In the genomic region with DNA sequence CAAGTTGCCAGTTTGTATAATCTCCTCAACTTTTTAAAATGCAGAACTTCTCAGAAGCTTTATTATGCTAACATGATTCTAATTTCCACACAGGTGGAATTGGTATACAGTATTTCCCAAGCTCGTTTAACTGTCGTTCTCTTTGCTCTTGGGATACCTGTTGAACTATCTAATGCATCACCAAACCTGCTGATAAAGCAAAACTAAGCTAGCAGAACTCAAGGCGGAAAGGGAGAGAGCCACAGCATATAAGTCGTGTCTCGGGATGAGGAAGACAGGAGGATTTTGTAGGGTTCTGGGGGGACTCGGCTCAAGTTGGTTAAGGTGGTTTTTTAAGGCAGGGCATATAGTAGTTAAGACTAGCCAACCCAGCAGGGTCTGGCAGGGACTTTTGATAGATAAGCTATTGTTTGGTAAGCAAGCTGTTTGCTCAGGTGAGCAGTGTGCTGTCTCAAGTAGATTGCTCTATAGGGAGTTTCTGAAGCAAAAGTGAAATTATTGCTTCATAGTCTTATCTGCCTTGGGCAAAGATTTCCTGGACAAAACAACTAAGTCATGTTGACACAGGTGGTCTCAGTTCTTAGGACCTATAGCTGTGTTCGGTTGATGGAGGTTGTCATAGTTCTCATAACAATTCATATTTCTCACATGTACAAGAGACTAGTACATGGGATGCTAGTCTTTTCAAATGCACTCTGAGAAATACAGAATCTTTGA, we compare ENCODE assay signal across 23 cellular contexts. TPM values are rescaled to one million over a fixed set of nuclear protein-coding genes. Genes with fewer than 3 reads are reported as not detected.
"Had no signal": no experiment of that assay in that cellular context is flagged by ENCODE, and none has a peak within 500 bp of the region (broad histone marks: within the 10 kb centered on the region; RNA-seq: fewer than 3 reads in every experiment).

No MANE protein-coding gene starts in this region.

- H3K27ac Mint-ChIP-seq: activated CD4-positive, alpha-beta memory T cell treated with anti-CD3 and anti-CD28 coated beads, Interleukin-2, amount 10 ng/mL, durations not matched to agents 7 days and 5 days; activated CD4-positive, alpha-beta T cell treated with anti-CD3 and anti-CD28 coated beads for 36 hours; activated naive CD8-positive, alpha-beta T cell; naive B cell; neural progenitor cell; T-cell had no signal

- H3K27ac ChIP-seq: coronary artery, gastrocnemius medialis, heart left ventricle, neural progenitor cell, ovary, sigmoid colon, spleen, stomach, testis, upper lobe of left lung, WERI-Rb-1 had no signal

- H3K4me3 ChIP-seq: coronary artery, gastrocnemius medialis, heart left ventricle, neural progenitor cell, ovary, sigmoid colon, spleen, stomach, testis, upper lobe of left lung had no signal

- H3K27me3 Mint-ChIP-seq: activated CD4-positive, alpha-beta memory T cell treated with anti-CD3 and anti-CD28 coated beads, Interleukin-2, amount 10 ng/mL, durations not matched to agents 7 days and 5 days; activated CD4-positive, alpha-beta T cell treated with anti-CD3 and anti-CD28 coated beads for 36 hours; activated naive CD8-positive, alpha-beta T cell; T-cell had no signal

- H3K9me3 ChIP-seq: gastrocnemius medialis, heart left ventricle, ovary, sigmoid colon, spleen, stomach, testis, upper lobe of left lung had no signal

- H3K4me1 ChIP-seq: gastrocnemius medialis, stomach, testis had no signal

- ATAC-seq: activated CD4-positive, alpha-beta T cell treated with anti-CD3 and anti-CD28 coated beads for 36 hours; activated T-cell treated with anti-CD3 and anti-CD28 coated beads, Interleukin-2, amount 50 U/mL, for 4 hours; gastrocnemius medialis; heart left ventricle; left lobe of liver; T-cell had no signal

- H3K4me2 ChIP-seq: neural progenitor cell had no signal

- H3K4me3 Mint-ChIP-seq: activated CD4-positive, alpha-beta memory T cell treated with anti-CD3 and anti-CD28 coated beads, Interleukin-2, amount 10 ng/mL, durations not matched to agents 7 days and 5 days; activated CD4-positive, alpha-beta T cell treated with anti-CD3 and anti-CD28 coated beads for 36 hours; activated naive CD8-positive, alpha-beta T cell; activated T-cell treated with anti-CD3 and anti-CD28 coated beads, Interleukin-2, amount 50 U/mL, for 4 hours; naive B cell; neural progenitor cell; T-cell had no signal

- H3K9me3 Mint-ChIP-seq: activated CD4-positive, alpha-beta memory T cell treated with anti-CD3 and anti-CD28 coated beads, Interleukin-2, amount 10 ng/mL, durations not matched to agents 7 days and 5 days; activated T-cell treated with anti-CD3 and anti-CD28 coated beads, Interleukin-2, amount 50 U/mL, for 4 hours; naive B cell; T-cell had no signal

- H3K9ac ChIP-seq: neural progenitor cell had no signal

- H3K36me3 Mint-ChIP-seq: activated naive CD8-positive, alpha-beta T cell; naive B cell; T-cell had no signal

- H3K27me3 ChIP-seq: gastrocnemius medialis, heart left ventricle, neural progenitor cell, ovary, sigmoid colon, stomach, testis, upper lobe of left lung had no signal

- H3K36me3 ChIP-seq: gastrocnemius medialis, heart left ventricle, neural progenitor cell, ovary, sigmoid colon, spleen, stomach, upper lobe of left lung, WERI-Rb-1 had no signal

- DNase-seq: activated CD4-positive, alpha-beta memory T cell treated with anti-CD3 and anti-CD28 coated beads, Interleukin-2, amount 10 ng/mL, durations not matched to agents 7 days and 5 days; activated CD4-positive, alpha-beta T cell treated with anti-CD3 and anti-CD28 coated beads for 36 hours; activated gamma-delta T cell; activated T-cell treated with anti-CD3 and anti-CD28 coated beads, Interleukin-2, amount 50 U/mL, for 4 hours; amniotic stem cell; central memory CD4-positive, alpha-beta T cell; effector CD8-positive, alpha-beta T cell; gastrocnemius medialis; heart left ventricle; naive B cell; ovary; sigmoid colon; spleen; stomach; T-cell; testis; upper lobe of left lung; WERI-Rb-1 had no signal

RNA-seq across cellular contexts. Expression of a gene that starts 28.2 kb away (rescaled TPM):
- total RNA-seq: activated CD4-positive, alpha-beta memory T cell treated with anti-CD3 and anti-CD28 coated beads, Interleukin-2, amount 10 ng/mL, durations not matched to agents 7 days and 5 days; activated CD4-positive, alpha-beta T cell treated with anti-CD3 and anti-CD28 coated beads for 36 hours; activated T-cell treated with anti-CD3 and anti-CD28 coated beads, Interleukin-2, amount 50 U/mL, for 4 hours; epithelial cell of proximal tubule; left lobe of liver; sigmoid colon; stomach had no signal
